Comparison of ENCODE assay signal across 8 cellular contexts in genomic region chr16:23510154-23510914, GRCh38. TPM values are rescaled to one million over a fixed set of nuclear protein-coding genes. Genes with fewer than 3 reads are reported as not detected.
DNase-seq lines count a peak whose midpoint lies in the region; ATAC-seq and FAIRE-seq lines count a peak whose summit lies in the region.

Gene GGA2 (minus strand): TSS chr16:23510494. CDS start chr16:23510411, 83 bp downstream.

- peak within 1 kb of the TSS; percentile 53 for H3K4me3 ChIP-seq in Jurkat, Clone E6-1 (ENCODE audit: low read length)

- peak; percentile 73 for ATAC-seq in GM21528 (IDR thresholded peaks at IDR 0.05; ENCODE audit: low FRiP score, unreplicated experiment)
- peak; percentile 81 to 85 for ATAC-seq in naive B cell (ENCODE audit: low read depth in 2 of 2)

- H3K36me3 Mint-ChIP-seq in activated T-helper 1 cell treated with anti-CD3 and anti-CD28 coated beads, Interleukin-12 subunit alpha, Interleukin-12 subunit beta, Interleukin-2, Interleukin-4 antibody, amounts not matched to agents 30 ng/mL and 10 ng/mL and 1 ng/mL, durations not matched to agents 14 hours and 24 hours and 36 hours (ENCODE audit: low read depth), result peaks cover 22% of the 10 kb centered on the region
- peaks cover 15 to 18% of the 10 kb centered on the region in 2 donors for H3K36me3 Mint-ChIP-seq in naive B cell

- peak within 1 kb of the TSS; percentile 89 for H3K4me3 Mint-ChIP-seq in activated T-helper 1 cell treated with anti-CD3 and anti-CD28 coated beads, Interleukin-12 subunit alpha, Interleukin-12 subunit beta, Interleukin-2, Interleukin-4 antibody, amounts not matched to agents 30 ng/mL and 10 ng/mL and 1 ng/mL, durations not matched to agents 14 hours and 24 hours and 36 hours
- peak within 1 kb of the TSS; percentile 89 to 99 (median 97) for H3K4me3 Mint-ChIP-seq in naive B cell

- no peaks in the 10 kb centered on the region for H3K9me3 Mint-ChIP-seq in activated T-helper 1 cell treated with anti-CD3 and anti-CD28 coated beads, Interleukin-12 subunit alpha, Interleukin-12 subunit beta, Interleukin-2, Interleukin-4 antibody, amounts not matched to agents 30 ng/mL and 10 ng/mL and 1 ng/mL, durations not matched to agents 14 hours and 24 hours and 36 hours
- H3K9me3 Mint-ChIP-seq in naive B cell, result no peaks in the 10 kb centered on the region

- peak; percentile 52 for DNase-seq in DMS 273 treated with DMSO at 0.1 percent for 48 hours (lab: John Stamatoyannopoulos, UW)
- DNase-seq in Jurkat, Clone E6-1 (ENCODE audit: low read depth, low spot score), result peak; percentile 22
- DNase-seq in RCC 7860 (ENCODE audit: low spot score), result peak; percentile 63
- DNase-seq in activated T-helper 1 cell treated with anti-CD3 and anti-CD28 coated beads, Interleukin-12 subunit alpha, Interleukin-12 subunit beta, Interleukin-2, Interleukin-4 antibody, amounts not matched to agents 30 ng/mL and 10 ng/mL and 1 ng/mL, durations not matched to agents 14 hours and 24 hours and 36 hours (ENCODE audit: low spot score), result peak; percentile 74
- DNase-seq in fibroblast of gingiva (ENCODE audit: low read depth), result peak; percentile 79
- DNase-seq in naive B cell, result peak; percentile 81
- peak; percentile 63 to 64 for DNase-seq in stimulated activated CD8-positive, alpha-beta memory T cell treated with anti-CD3 and anti-CD28 coated beads, Interleukin-7, amount 100 ng/mL, for 48 hours (ENCODE audit: extremely low read depth in 1 of 2, low read depth in 1 of 2)

- peak within 1 kb of the TSS; percentile 87 for H3K27ac Mint-ChIP-seq in activated T-helper 1 cell treated with anti-CD3 and anti-CD28 coated beads, Interleukin-12 subunit alpha, Interleukin-12 subunit beta, Interleukin-2, Interleukin-4 antibody, amounts not matched to agents 30 ng/mL and 10 ng/mL and 1 ng/mL, durations not matched to agents 14 hours and 24 hours and 36 hours
- peak within 1 kb of the TSS; percentile 91 to 98 (median 94) for H3K27ac Mint-ChIP-seq in naive B cell

- peaks cover 49% of the 10 kb centered on the region for H3K4me1 Mint-ChIP-seq in activated T-helper 1 cell treated with anti-CD3 and anti-CD28 coated beads, Interleukin-12 subunit alpha, Interleukin-12 subunit beta, Interleukin-2, Interleukin-4 antibody, amounts not matched to agents 30 ng/mL and 10 ng/mL and 1 ng/mL, durations not matched to agents 14 hours and 24 hours and 36 hours (ENCODE audit: low read depth)
- H3K4me1 Mint-ChIP-seq in naive B cell, result peaks cover 47 to 75% (median 58%) of the 10 kb centered on the region in 3 donors

- FAIRE-seq in RCC 7860 (lab: Jason Lieb, UNC), result no peak

- intact Hi-C loops in activated T-helper 1 cell treated with anti-CD3 and anti-CD28 coated beads, Interleukin-12 subunit alpha, Interleukin-12 subunit beta, Interleukin-2, Interleukin-4 antibody, amounts not matched to agents 30 ng/mL and 10 ng/mL and 1 ng/mL, durations not matched to agents 14 hours and 24 hours and 36 hours (cut with micrococcal nuclease), result loop anchor here (1.0 kb wide), 3 partner anchors 47 to 332 kb away; partner anchors contain the start of genes COG7, EARS2 and UBFD1

- no peaks in the 10 kb centered on the region for H3K27me3 Mint-ChIP-seq in activated T-helper 1 cell treated with anti-CD3 and anti-CD28 coated beads, Interleukin-12 subunit alpha, Interleukin-12 subunit beta, Interleukin-2, Interleukin-4 antibody, amounts not matched to agents 30 ng/mL and 10 ng/mL and 1 ng/mL, durations not matched to agents 14 hours and 24 hours and 36 hours (ENCODE audit: insufficient read depth)
- no peaks in the 10 kb centered on the region for H3K27me3 Mint-ChIP-seq in naive B cell

RNA-seq across cellular contexts. Expression of gene GGA2, which starts in this region (rescaled TPM):
- 105 TPM for polyA plus RNA-seq in Jurkat, Clone E6-1 (2012; ENCODE audit: insufficient read depth, insufficient read length)
- total RNA-seq in activated T-helper 1 cell treated with anti-CD3 and anti-CD28 coated beads, Interleukin-12 subunit alpha, Interleukin-12 subunit beta, Interleukin-2, Interleukin-4 antibody, amounts not matched to agents 30 ng/mL and 10 ng/mL and 1 ng/mL, durations not matched to agents 14 hours and 24 hours and 36 hours, result 106 and 112 TPM in 2 replicates
- 100 to 1,000 TPM; 154 to 303 (median 222) TPM for polyA plus RNA-seq in naive B cell (ENCODE audit: low read depth in 6 of 6)

Comparison
In these comparisons a context has a peak if more than half of its experiments do, and no peak if none do; other contexts are left out.
1. Peak in every context shown above with its lines: DNase-seq, ATAC-seq and H3K4me3 ChIP-seq.
2. DNase-seq: peak in every context shown above with its lines; median percentile 81 in naive B cell; 79 in fibroblast of gingiva; 74 in activated T-helper 1 cell treated with anti-CD3 and anti-CD28 coated beads, Interleukin-12 subunit alpha, Interleukin-12 subunit beta, Interleukin-2, Interleukin-4 antibody, amounts not matched to agents 30 ng/mL and 10 ng/mL and 1 ng/mL, durations not matched to agents 14 hours and 24 hours and 36 hours; 64 in stimulated activated CD8-positive, alpha-beta memory T cell treated with anti-CD3 and anti-CD28 coated beads, Interleukin-7, amount 100 ng/mL, for 48 hours; 63 in RCC 7860; 52 in DMS 273 treated with DMSO at 0.1 percent for 48 hours; 22 in Jurkat, Clone E6-1.